ENCODE assay signal across 8 cellular contexts in the genomic region with DNA sequence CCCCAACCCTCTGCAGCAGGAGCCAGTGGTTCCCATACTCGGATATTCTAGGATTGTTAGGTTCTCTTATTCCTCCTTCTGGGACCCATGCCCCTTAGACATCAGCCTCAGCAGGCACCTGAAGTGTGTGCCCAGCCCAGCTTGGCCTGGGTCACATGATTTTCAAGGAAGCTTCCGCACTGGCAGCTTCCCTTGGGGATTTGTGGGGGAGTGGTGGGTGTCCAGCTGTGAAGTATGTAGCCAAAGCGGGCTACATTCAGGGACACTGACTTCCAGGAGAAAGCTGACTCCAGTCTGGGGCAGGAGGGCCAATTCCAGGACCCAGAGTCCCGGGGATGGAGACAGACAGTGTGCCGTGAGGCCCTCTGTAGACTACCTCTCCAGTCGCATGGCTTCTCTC. TPM values are rescaled to one million over a fixed set of nuclear protein-coding genes. Genes with fewer than 3 reads are reported as not detected.
DNase-seq lines count a peak whose midpoint lies in the region; TF ChIP-seq lines count a peak whose summit lies in the region.

No MANE protein-coding gene starts in this region.

- H3K9ac ChIP-seq in duodenal mucosa (ENCODE audit: low read depth in 1 of 2, low read length in 2 of 2) (peak overlapping the region; percentile 15 to 88), mucosa of rectum (ENCODE audit: low read depth in 1 of 2, low read length in 2 of 2) (peak overlapping the region; percentile 41 to 63)

- H3K27me3 ChIP-seq in Peyer's patch = no peaks in the 10 kb centered on the region
- no peaks in the 10 kb centered on the region for H3K27me3 ChIP-seq in duodenal mucosa (ENCODE audit: control insufficient read depth in 1 of 2, insufficient read depth in 2 of 2, low read length in 2 of 2)
- no peaks in the 10 kb centered on the region for H3K27me3 ChIP-seq in mucosa of rectum (ENCODE audit: control insufficient read depth in 2 of 2, insufficient read depth in 2 of 2, low read length in 2 of 2)

- no peak for TF ChIP-seq CTCF in Peyer's patch (IDR thresholded peaks at IDR 0.05)

- H3K4me1 ChIP-seq in Peyer's patch (peaks cover 0 to 60% (median 38%) of the 10 kb centered on the region in 4 donors), duodenal mucosa (ENCODE audit: control insufficient read depth in 1 of 2, insufficient read depth in 2 of 2, low read length in 2 of 2) (peaks cover 51 to 61% of the 10 kb centered on the region in 2 donors), mucosa of rectum (ENCODE audit: control insufficient read depth in 2 of 2, insufficient read depth in 2 of 2, low read length in 2 of 2) (peaks cover 47 to 49% of the 10 kb centered on the region in 2 donors)

- DNase-seq in NCI-H1436 (lab: John Stamatoyannopoulos, UW) (peak; percentile 17), NCI-H1436 treated with DMSO at 0.1 percent for 48 hours (lab: John Stamatoyannopoulos, UW) (no peak), Peyer's patch (peak; percentile 60 to 76 (median 71)), HK-2 (ENCODE audit: unreplicated experiment) (no peak), NCI-H2196 (lab: John Stamatoyannopoulos, UW; ENCODE audit: unreplicated experiment) (no peak)
- DNase-seq in activated CD4-positive, CD25-positive, alpha-beta regulatory T cell (lab: John Stamatoyannopoulos, UW) = no peak

- H3K36me3 ChIP-seq in Peyer's patch (no peaks in the 10 kb centered on the region), duodenal mucosa (ENCODE audit: control insufficient read depth in 1 of 2, insufficient read depth in 2 of 2, low read length in 2 of 2) (no peaks in the 10 kb centered on the region), mucosa of rectum (ENCODE audit: control insufficient read depth in 2 of 2, insufficient read depth in 2 of 2, low read length in 2 of 2) (no peaks in the 10 kb centered on the region)

- H3K9me3 ChIP-seq in Peyer's patch (no peaks in the 10 kb centered on the region), duodenal mucosa (ENCODE audit: control insufficient read depth in 1 of 2, low read length in 2 of 2) (no peaks in the 10 kb centered on the region), mucosa of rectum (ENCODE audit: control insufficient read depth in 2 of 2, low read length in 2 of 2) (no peaks in the 10 kb centered on the region)

- H3K4me3 ChIP-seq in Peyer's patch (peak overlapping the region; percentile 61 to 89 (median 72)), duodenal mucosa (ENCODE audit: low read depth in 1 of 2, low read length in 2 of 2) (peak overlapping the region; percentile 67 to 84), mucosa of rectum (ENCODE audit: low read length in 2 of 2) (peak overlapping the region; percentile 79 to 89)

- H3K27ac ChIP-seq in Peyer's patch = peak overlapping the region; percentile 97 to 99 (median 98)
- H3K27ac ChIP-seq in duodenal mucosa (ENCODE audit: low read depth, low read length) = peak overlapping the region; percentile 75
- H3K27ac ChIP-seq in mucosa of rectum (ENCODE audit: low read depth in 2 of 2, low read length in 2 of 2) = peak overlapping the region; percentile 90 to 95

- no peak for TF ChIP-seq POLR2A in Peyer's patch (IDR thresholded peaks at IDR 0.05)

RNA-seq across cellular contexts. Expression of gene LDB1, which starts 1.3 kb away (rescaled TPM):
- 10 to 100 TPM; 19.6 to 67.7 (median 42.1) TPM for total RNA-seq in Peyer's patch

RNA-seq across cellular contexts. Expression of gene PPRC1, which starts 14.0 kb away (rescaled TPM):
- 10 to 100 TPM in 3 of 4 donors, 1 to 10 TPM in 1; 8.6 to 71.0 (median 24.0) TPM for total RNA-seq in Peyer's patch

RNA-seq across cellular contexts. Expression of gene NOLC1, which starts 33.3 kb away (rescaled TPM):
- 100 to 1,000 TPM in 1 of 4 donors, 10 to 100 TPM in 3; 19.0 to 149 (median 34.2) TPM for total RNA-seq in Peyer's patch

RNA-seq across cellular contexts. Expression of gene HPS6, which starts 53.7 kb away (rescaled TPM):
- 10 to 100 TPM; 19.8 to 33.4 (median 24.8) TPM for total RNA-seq in Peyer's patch

Comparison
In these comparisons a context has a peak if more than half of its experiments do, and no peak if none do; other contexts are left out.
1. DNase-seq: peak in NCI-H1436 (single experiment) and Peyer's patch (3 of 3); none in NCI-H1436 treated with DMSO at 0.1 percent for 48 hours (single experiment), HK-2 (single experiment), activated CD4-positive, CD25-positive, alpha-beta regulatory T cell (0 of 4) and NCI-H2196 (single experiment).
2. Peak in every context shown above with its lines, with median percentiles within 50 percentile points of each other: H3K27ac ChIP-seq and H3K4me3 ChIP-seq.